In the genomic region with DNA sequence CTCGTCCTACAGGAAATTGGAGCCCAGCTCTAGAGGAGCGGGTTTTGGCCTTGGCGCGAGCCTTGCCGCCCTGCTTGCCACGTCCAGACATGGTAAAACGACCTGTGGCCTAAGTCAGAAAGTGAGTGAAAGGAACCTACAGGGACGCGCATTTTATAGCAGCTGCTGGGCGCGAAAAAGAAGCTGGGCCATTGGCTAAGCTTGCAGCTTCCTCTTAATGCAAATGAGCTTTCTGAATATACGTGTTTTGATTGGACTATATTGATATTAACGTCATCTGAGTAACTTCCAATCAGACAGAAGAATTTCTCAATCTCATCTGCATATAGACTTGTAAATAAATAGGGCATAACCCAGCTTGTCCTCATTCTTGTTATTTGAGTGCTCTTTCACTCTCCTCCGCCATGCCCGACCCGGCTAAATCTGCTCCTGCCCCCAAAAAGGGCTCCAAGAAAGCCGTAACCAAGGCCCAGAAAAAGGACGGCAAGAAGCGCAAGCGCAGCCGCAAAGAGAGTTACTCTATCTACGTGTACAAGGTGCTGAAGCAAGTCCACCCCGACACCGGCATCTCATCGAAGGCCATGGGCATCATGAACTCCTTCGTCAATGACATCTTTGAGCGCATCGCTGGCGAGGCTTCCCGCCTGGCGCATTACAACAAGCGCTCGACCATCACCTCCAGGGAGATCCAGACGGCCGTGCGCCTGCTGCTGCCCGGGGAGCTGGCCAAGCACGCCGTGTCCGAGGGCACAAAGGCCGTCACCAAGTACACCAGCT, we compare ENCODE assay signal across 1 cellular context.
TF ChIP-seq lines count a peak whose summit lies in the region.

No MANE protein-coding gene starts in this region.

TF ChIP-seq in HepG2, 621 proteins besides CTCF, POLR2A, EP300 and RAD21 (continued from another document and continues in another):
- no peak; the same call in 1 of the 2 replicates for TF ChIP-seq ZNF225 (CRISPR knock-in tag; IDR thresholded peaks at IDR 0.05)
- peak; percentile 77 for TF ChIP-seq ETV5 (CRISPR knock-in tag; IDR thresholded peaks at IDR 0.05; ENCODE audit: borderline replicate concordance)
- peak; percentile 96 for TF ChIP-seq CCDC6 (CRISPR knock-in tag; IDR thresholded peaks at IDR 0.05)
- peak; percentile 21; the same call in 1 of the 2 replicates for TF ChIP-seq SOX13 (IDR thresholded peaks at IDR 0.05)
- TF ChIP-seq SOX13 (CRISPR knock-in tag; conservative IDR thresholded peaks at IDR 0.05 in 1 of 2, IDR thresholded peaks at IDR 0.05 in 1 of 2): 0 out of 4 replicates have a peak, but pooled peaks of 1 of the 2 experiments have one; percentile 53
- TF ChIP-seq ZNF678 (CRISPR knock-in tag; IDR thresholded peaks at IDR 0.05): no peak; the same call in 1 of the 2 replicates
- 0 out of 2 replicates have a peak, but pooled peaks have one; percentile 9 for TF ChIP-seq NFE2L2 (IDR thresholded peaks at IDR 0.05; ENCODE audit: low read length)
- TF ChIP-seq, protein P1, sequence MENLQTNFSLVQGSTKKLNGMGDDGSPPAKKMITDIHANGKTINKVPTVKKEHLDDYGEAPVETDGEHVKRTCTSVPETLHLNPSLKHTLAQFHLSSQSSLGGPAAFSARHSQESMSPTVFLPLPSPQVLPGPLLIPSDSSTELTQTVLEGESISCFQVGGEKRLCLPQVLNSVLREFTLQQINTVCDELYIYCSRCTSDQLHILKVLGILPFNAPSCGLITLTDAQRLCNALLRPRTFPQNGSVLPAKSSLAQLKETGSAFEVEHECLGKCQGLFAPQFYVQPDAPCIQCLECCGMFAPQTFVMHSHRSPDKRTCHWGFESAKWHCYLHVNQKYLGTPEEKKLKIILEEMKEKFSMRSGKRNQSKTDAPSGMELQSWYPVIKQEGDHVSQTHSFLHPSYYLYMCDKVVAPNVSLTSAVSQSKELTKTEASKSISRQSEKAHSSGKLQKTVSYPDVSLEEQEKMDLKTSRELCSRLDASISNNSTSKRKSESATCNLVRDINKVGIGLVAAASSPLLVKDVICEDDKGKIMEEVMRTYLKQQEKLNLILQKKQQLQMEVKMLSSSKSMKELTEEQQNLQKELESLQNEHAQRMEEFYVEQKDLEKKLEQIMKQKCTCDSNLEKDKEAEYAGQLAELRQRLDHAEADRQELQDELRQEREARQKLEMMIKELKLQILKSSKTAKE (CRISPR knock-in tag; IDR thresholded peaks at IDR 0.05; ENCODE audit: borderline replicate concordance): peak; percentile 34; the same call in 1 of the 2 replicates
- TF ChIP-seq HMG20B (CRISPR knock-in tag; conservative IDR thresholded peaks at IDR 0.05): no peak; the same call in 1 of the 2 replicates
- TF ChIP-seq KDM5B (CRISPR knock-in tag; IDR thresholded peaks at IDR 0.05; ENCODE audit: borderline replicate concordance): peak; percentile 98
- TF ChIP-seq ZNF317 (CRISPR knock-in tag; IDR thresholded peaks at IDR 0.05): no peak; the same call in 1 of the 2 replicates
- TF ChIP-seq ZNF17 (CRISPR knock-in tag; IDR thresholded peaks at IDR 0.05): no peak; the same call in 1 of the 2 replicates
- peak; percentile 82 for TF ChIP-seq NCOA2 (CRISPR knock-in tag; IDR thresholded peaks at IDR 0.05)
- TF ChIP-seq, protein P2, sequence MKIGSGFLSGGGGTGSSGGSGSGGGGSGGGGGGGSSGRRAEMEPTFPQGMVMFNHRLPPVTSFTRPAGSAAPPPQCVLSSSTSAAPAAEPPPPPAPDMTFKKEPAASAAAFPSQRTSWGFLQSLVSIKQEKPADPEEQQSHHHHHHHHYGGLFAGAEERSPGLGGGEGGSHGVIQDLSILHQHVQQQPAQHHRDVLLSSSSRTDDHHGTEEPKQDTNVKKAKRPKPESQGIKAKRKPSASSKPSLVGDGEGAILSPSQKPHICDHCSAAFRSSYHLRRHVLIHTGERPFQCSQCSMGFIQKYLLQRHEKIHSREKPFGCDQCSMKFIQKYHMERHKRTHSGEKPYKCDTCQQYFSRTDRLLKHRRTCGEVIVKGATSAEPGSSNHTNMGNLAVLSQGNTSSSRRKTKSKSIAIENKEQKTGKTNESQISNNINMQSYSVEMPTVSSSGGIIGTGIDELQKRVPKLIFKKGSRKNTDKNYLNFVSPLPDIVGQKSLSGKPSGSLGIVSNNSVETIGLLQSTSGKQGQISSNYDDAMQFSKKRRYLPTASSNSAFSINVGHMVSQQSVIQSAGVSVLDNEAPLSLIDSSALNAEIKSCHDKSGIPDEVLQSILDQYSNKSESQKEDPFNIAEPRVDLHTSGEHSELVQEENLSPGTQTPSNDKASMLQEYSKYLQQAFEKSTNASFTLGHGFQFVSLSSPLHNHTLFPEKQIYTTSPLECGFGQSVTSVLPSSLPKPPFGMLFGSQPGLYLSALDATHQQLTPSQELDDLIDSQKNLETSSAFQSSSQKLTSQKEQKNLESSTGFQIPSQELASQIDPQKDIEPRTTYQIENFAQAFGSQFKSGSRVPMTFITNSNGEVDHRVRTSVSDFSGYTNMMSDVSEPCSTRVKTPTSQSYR (CRISPR knock-in tag; IDR thresholded peaks at IDR 0.05; ENCODE audit: borderline replicate concordance): no peak
- TF ChIP-seq, protein P3, sequence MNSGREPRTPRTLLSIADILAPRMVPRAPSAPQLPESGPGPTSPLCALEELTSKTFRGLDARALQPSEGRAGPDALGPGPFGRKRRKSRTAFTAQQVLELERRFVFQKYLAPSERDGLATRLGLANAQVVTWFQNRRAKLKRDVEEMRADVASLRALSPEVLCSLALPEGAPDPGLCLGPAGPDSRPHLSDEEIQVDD (CRISPR knock-in tag; IDR thresholded peaks at IDR 0.05; ENCODE audit: borderline replicate concordance): peak; percentile 85; the same call in 1 of the 2 replicates
- TF ChIP-seq ZFYVE20 (CRISPR knock-in tag; IDR thresholded peaks at IDR 0.05; ENCODE audit: borderline replicate concordance, low read depth): 0 out of 2 replicates have a peak, but pooled peaks have one; percentile 80
- TF ChIP-seq, protein P4, sequence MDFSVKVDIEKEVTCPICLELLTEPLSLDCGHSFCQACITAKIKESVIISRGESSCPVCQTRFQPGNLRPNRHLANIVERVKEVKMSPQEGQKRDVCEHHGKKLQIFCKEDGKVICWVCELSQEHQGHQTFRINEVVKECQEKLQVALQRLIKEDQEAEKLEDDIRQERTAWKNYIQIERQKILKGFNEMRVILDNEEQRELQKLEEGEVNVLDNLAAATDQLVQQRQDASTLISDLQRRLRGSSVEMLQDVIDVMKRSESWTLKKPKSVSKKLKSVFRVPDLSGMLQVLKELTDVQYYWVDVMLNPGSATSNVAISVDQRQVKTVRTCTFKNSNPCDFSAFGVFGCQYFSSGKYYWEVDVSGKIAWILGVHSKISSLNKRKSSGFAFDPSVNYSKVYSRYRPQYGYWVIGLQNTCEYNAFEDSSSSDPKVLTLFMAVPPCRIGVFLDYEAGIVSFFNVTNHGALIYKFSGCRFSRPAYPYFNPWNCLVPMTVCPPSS (IDR thresholded peaks at IDR 0.05): no peak
- TF ChIP-seq, protein P5, sequence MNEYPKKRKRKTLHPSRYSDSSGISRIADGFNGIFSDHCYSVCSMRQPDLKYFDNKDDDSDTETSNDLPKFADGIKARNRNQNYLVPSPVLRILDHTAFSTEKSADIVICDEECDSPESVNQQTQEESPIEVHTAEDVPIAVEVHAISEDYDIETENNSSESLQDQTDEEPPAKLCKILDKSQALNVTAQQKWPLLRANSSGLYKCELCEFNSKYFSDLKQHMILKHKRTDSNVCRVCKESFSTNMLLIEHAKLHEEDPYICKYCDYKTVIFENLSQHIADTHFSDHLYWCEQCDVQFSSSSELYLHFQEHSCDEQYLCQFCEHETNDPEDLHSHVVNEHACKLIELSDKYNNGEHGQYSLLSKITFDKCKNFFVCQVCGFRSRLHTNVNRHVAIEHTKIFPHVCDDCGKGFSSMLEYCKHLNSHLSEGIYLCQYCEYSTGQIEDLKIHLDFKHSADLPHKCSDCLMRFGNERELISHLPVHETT (CRISPR knock-in tag; conservative IDR thresholded peaks at IDR 0.05): peak; percentile 56; the same call in 1 of the 2 replicates
- no peak for TF ChIP-seq ZNF782 (CRISPR knock-in tag; IDR thresholded peaks at IDR 0.05; ENCODE audit: borderline replicate concordance)
- 0 out of 4 replicates have a peak, but pooled peaks of 1 of the 2 experiments have one; percentile 16 for TF ChIP-seq NR2F1 (CRISPR knock-in tag; IDR thresholded peaks at IDR 0.05)
- TF ChIP-seq, protein P6, sequence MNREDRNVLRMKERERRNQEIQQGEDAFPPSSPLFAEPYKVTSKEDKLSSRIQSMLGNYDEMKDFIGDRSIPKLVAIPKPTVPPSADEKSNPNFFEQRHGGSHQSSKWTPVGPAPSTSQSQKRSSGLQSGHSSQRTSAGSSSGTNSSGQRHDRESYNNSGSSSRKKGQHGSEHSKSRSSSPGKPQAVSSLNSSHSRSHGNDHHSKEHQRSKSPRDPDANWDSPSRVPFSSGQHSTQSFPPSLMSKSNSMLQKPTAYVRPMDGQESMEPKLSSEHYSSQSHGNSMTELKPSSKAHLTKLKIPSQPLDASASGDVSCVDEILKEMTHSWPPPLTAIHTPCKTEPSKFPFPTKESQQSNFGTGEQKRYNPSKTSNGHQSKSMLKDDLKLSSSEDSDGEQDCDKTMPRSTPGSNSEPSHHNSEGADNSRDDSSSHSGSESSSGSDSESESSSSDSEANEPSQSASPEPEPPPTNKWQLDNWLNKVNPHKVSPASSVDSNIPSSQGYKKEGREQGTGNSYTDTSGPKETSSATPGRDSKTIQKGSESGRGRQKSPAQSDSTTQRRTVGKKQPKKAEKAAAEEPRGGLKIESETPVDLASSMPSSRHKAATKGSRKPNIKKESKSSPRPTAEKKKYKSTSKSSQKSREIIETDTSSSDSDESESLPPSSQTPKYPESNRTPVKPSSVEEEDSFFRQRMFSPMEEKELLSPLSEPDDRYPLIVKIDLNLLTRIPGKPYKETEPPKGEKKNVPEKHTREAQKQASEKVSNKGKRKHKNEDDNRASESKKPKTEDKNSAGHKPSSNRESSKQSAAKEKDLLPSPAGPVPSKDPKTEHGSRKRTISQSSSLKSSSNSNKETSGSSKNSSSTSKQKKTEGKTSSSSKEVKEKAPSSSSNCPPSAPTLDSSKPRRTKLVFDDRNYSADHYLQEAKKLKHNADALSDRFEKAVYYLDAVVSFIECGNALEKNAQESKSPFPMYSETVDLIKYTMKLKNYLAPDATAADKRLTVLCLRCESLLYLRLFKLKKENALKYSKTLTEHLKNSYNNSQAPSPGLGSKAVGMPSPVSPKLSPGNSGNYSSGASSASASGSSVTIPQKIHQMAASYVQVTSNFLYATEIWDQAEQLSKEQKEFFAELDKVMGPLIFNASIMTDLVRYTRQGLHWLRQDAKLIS (CRISPR knock-in tag; IDR thresholded peaks at IDR 0.05): peak; percentile 97
- no peak for TF ChIP-seq MLLT10 (CRISPR knock-in tag; IDR thresholded peaks at IDR 0.05)
- peak; percentile 79 for TF ChIP-seq SSRP1 (CRISPR knock-in tag; IDR thresholded peaks at IDR 0.05)
- peak; percentile 84 for TF ChIP-seq TAF15 (IDR thresholded peaks at IDR 0.05; ENCODE audit: low read depth, low read length, poor library complexity, severe bottlenecking)
- TF ChIP-seq KLF13 (CRISPR knock-in tag; IDR thresholded peaks at IDR 0.05): peak; percentile 86; the same call in 1 of the 2 replicates
- peak; percentile 100 for TF ChIP-seq ZMYM4 (CRISPR knock-in tag; IDR thresholded peaks at IDR 0.05)
- TF ChIP-seq FOXM1 (CRISPR knock-in tag; IDR thresholded peaks at IDR 0.05): peak; percentile 61; the same call in 1 of the 2 replicates
- TF ChIP-seq MTA3 (CRISPR knock-in tag; IDR thresholded peaks at IDR 0.05): no peak
- TF ChIP-seq, protein P7, sequence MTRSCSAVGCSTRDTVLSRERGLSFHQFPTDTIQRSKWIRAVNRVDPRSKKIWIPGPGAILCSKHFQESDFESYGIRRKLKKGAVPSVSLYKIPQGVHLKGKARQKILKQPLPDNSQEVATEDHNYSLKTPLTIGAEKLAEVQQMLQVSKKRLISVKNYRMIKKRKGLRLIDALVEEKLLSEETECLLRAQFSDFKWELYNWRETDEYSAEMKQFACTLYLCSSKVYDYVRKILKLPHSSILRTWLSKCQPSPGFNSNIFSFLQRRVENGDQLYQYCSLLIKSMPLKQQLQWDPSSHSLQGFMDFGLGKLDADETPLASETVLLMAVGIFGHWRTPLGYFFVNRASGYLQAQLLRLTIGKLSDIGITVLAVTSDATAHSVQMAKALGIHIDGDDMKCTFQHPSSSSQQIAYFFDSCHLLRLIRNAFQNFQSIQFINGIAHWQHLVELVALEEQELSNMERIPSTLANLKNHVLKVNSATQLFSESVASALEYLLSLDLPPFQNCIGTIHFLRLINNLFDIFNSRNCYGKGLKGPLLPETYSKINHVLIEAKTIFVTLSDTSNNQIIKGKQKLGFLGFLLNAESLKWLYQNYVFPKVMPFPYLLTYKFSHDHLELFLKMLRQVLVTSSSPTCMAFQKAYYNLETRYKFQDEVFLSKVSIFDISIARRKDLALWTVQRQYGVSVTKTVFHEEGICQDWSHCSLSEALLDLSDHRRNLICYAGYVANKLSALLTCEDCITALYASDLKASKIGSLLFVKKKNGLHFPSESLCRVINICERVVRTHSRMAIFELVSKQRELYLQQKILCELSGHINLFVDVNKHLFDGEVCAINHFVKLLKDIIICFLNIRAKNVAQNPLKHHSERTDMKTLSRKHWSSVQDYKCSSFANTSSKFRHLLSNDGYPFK (CRISPR knock-in tag; IDR thresholded peaks at IDR 0.05; ENCODE audit: borderline replicate concordance): no peak
- peak; percentile 91; the same call in 1 of the 2 replicates for TF ChIP-seq TMF1 (CRISPR knock-in tag; IDR thresholded peaks at IDR 0.05; ENCODE audit: low read depth)
- 0 out of 2 replicates have a peak, but pooled peaks have one; percentile 32 for TF ChIP-seq ZNF567 (CRISPR knock-in tag; IDR thresholded peaks at IDR 0.05; ENCODE audit: borderline replicate concordance)
- TF ChIP-seq, protein P8, sequence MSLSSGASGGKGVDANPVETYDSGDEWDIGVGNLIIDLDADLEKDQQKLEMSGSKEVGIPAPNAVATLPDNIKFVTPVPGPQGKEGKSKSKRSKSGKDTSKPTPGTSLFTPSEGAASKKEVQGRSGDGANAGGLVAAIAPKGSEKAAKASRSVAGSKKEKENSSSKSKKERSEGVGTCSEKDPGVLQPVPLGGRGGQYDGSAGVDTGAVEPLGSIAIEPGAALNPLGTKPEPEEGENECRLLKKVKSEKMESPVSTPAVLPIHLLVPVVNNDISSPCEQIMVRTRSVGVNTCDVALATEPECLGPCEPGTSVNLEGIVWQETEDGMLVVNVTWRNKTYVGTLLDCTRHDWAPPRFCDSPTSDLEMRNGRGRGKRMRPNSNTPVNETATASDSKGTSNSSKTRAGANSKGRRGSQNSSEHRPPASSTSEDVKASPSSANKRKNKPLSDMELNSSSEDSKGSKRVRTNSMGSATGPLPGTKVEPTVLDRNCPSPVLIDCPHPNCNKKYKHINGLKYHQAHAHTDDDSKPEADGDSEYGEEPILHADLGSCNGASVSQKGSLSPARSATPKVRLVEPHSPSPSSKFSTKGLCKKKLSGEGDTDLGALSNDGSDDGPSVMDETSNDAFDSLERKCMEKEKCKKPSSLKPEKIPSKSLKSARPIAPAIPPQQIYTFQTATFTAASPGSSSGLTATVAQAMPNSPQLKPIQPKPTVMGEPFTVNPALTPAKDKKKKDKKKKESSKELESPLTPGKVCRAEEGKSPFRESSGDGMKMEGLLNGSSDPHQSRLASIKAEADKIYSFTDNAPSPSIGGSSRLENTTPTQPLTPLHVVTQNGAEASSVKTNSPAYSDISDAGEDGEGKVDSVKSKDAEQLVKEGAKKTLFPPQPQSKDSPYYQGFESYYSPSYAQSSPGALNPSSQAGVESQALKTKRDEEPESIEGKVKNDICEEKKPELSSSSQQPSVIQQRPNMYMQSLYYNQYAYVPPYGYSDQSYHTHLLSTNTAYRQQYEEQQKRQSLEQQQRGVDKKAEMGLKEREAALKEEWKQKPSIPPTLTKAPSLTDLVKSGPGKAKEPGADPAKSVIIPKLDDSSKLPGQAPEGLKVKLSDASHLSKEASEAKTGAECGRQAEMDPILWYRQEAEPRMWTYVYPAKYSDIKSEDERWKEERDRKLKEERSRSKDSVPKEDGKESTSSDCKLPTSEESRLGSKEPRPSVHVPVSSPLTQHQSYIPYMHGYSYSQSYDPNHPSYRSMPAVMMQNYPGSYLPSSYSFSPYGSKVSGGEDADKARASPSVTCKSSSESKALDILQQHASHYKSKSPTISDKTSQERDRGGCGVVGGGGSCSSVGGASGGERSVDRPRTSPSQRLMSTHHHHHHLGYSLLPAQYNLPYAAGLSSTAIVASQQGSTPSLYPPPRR (CRISPR knock-in tag; IDR thresholded peaks at IDR 0.05; ENCODE audit: borderline replicate concordance): no peak; the same call in 1 of the 2 replicates
